In the genomic region with DNA sequence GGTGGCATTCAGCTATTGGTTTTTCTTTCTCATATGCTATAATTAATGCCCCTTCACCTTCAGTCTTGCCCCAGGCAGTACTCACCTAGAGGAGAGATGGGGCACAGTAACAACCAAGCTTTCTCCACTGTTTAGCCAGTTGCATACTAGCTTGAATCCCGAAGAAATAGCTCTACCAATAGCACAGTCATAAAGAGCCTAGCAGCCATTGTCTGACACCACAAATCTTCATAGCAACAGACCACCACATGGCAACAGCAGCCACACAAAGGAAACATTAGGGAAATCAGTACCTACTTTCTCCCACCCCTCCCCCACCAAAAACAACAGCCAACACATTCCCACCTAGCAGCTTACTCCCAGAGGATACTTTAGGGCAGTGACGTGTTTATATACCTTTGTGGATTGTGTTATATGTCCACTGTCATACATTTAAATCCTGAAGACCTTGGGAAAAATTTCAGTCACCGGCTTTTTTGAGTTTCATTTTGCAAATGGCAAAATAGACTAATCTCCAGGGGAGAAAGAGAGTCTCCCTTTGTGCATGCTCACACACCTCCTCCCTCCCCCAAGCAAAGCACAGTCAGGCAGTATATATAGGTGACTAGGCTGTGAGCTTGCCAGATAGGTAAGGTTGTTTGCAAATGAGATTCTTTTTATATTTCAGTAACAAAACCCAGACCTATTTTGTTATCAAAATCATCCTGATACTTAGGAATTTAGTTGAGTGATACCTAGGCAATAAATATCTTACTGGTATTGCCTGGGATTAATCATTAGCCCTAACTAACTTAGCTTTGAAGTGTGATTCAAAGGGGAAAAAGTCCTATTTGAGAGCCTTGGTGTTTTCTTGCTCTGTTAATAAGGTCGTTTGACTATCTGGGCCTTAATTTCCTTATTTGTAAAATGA, we compare ENCODE assay signal across 9 cellular contexts.
A peak's percentile ranks its signal among the peaks of the same experiment; 100 is the strongest.
DNase-seq lines count a peak whose midpoint lies in the region; ATAC-seq and TF ChIP-seq lines count a peak whose summit lies in the region.
"Had no signal": no experiment of that assay in that cellular context is flagged by ENCODE, and none has a peak within 500 bp of the region (broad histone marks: within the 10 kb centered on the region; RNA-seq: fewer than 3 reads in every experiment).

No MANE protein-coding gene starts in this region.

- in situ Hi-C loops in G401 (cut with HindIII; ENCODE audit: low sequenced_read_pairs): no loop called here

- DNase-seq in LHCN-M2 (ENCODE audit: low read depth): peak; percentile 43
- peak; percentile 55 for DNase-seq in activated naive CD8-positive, alpha-beta T cell treated with anti-CD3 and anti-CD28 coated beads, Interleukin-2, amount 10 ng/mL, durations not matched to agents 7 days and 5 days
- no peak for DNase-seq in left colon
- no peak for DNase-seq in upper lobe of right lung
- no peak for DNase-seq in G401 (ENCODE audit: low spot score)
- no peak for DNase-seq in H4 (ENCODE audit: low spot score)

- intact Hi-C loops in left colon (cut with DNase I, micrococcal nuclease) (no loop called here), upper lobe of right lung (cut with DNase I) (no loop called here)

- ATAC-seq in GM21529 (IDR thresholded peaks at IDR 0.05; ENCODE audit: unreplicated experiment) (peak; percentile 61), left colon (peak; percentile 55), upper lobe of right lung (no peak)
- ATAC-seq in activated naive CD8-positive, alpha-beta T cell treated with anti-CD3 and anti-CD28 coated beads, Interleukin-2, amount 10 ng/mL, durations not matched to agents 7 days and 5 days (ENCODE audit: low read depth): peak; percentile 61
- ATAC-seq: Panc1 had no signal

- peak overlapping the region; percentile 29; the same call in 1 of the 2 replicates for H3K9ac ChIP-seq in ES-I3 (ENCODE audit: low read depth, low read length)

- H3K4me3 Mint-ChIP-seq in activated naive CD8-positive, alpha-beta T cell treated with anti-CD3 and anti-CD28 coated beads, Interleukin-2, amount 10 ng/mL, durations not matched to agents 7 days and 5 days: peak overlapping the region; percentile 62

- H3K9me3 ChIP-seq in ES-I3 (ENCODE audit: control insufficient read depth, insufficient read depth, low read length) (no peaks in the 10 kb centered on the region), upper lobe of right lung (no peaks in the 10 kb centered on the region)

- POLR2A ChIA-PET in activated naive CD8-positive, alpha-beta T cell treated with anti-CD3 and anti-CD28 coated beads, Interleukin-2, amount 10 ng/mL, durations not matched to agents 7 days and 5 days (lab: Charles Lee): interaction anchor here (0.5 to 3.7 kb wide), 21 partner anchors 9 to 472 kb away, joined by 3 to 33 read pairs (median 4); partner anchors contain the start of genes PPIB and TRIP4

- TF ChIP-seq CTCF in upper lobe of right lung (IDR thresholded peaks at IDR 0.05): no peak

- no peaks in the 10 kb centered on the region for H3K27me3 ChIP-seq in upper lobe of right lung

- H3K36me3 ChIP-seq in ES-I3 (ENCODE audit: insufficient read depth, low read length) (no peaks in the 10 kb centered on the region), upper lobe of right lung (no peaks in the 10 kb centered on the region)

- H3K4me3 ChIP-seq in upper lobe of right lung: no peak overlapping the region

- H3K27me3 Mint-ChIP-seq in activated naive CD8-positive, alpha-beta T cell treated with anti-CD3 and anti-CD28 coated beads, Interleukin-2, amount 10 ng/mL, durations not matched to agents 7 days and 5 days: no peaks in the 10 kb centered on the region

- peaks cover 7% of the 10 kb centered on the region for H3K9me3 Mint-ChIP-seq in activated naive CD8-positive, alpha-beta T cell treated with anti-CD3 and anti-CD28 coated beads, Interleukin-2, amount 10 ng/mL, durations not matched to agents 7 days and 5 days

- peak overlapping the region; percentile 80 for H3K27ac Mint-ChIP-seq in activated naive CD8-positive, alpha-beta T cell treated with anti-CD3 and anti-CD28 coated beads, Interleukin-2, amount 10 ng/mL, durations not matched to agents 7 days and 5 days

- H3K4me1 Mint-ChIP-seq in activated naive CD8-positive, alpha-beta T cell treated with anti-CD3 and anti-CD28 coated beads, Interleukin-2, amount 10 ng/mL, durations not matched to agents 7 days and 5 days: peaks cover 52% of the 10 kb centered on the region

- H3K27ac ChIP-seq in upper lobe of right lung: peak overlapping the region; percentile 40

- H3K4me1 ChIP-seq in ES-I3 (ENCODE audit: insufficient read depth, low read length) (peaks cover 20% of the 10 kb centered on the region), upper lobe of right lung (peaks cover 57% of the 10 kb centered on the region)

- H3K36me3 Mint-ChIP-seq in activated naive CD8-positive, alpha-beta T cell treated with anti-CD3 and anti-CD28 coated beads, Interleukin-2, amount 10 ng/mL, durations not matched to agents 7 days and 5 days: peaks cover 29% of the 10 kb centered on the region

Comparison
In these comparisons a context has a peak if more than half of its experiments do, and no peak if none do; other contexts are left out.
1. DNase-seq: peak in LHCN-M2 (single experiment) and activated naive CD8-positive, alpha-beta T cell treated with anti-CD3 and anti-CD28 coated beads, Interleukin-2, amount 10 ng/mL, durations not matched to agents 7 days and 5 days (single experiment); none in left colon (0 of 2), upper lobe of right lung (single experiment), G401 (single experiment) and H4 (single experiment).